In the genomic region with DNA sequence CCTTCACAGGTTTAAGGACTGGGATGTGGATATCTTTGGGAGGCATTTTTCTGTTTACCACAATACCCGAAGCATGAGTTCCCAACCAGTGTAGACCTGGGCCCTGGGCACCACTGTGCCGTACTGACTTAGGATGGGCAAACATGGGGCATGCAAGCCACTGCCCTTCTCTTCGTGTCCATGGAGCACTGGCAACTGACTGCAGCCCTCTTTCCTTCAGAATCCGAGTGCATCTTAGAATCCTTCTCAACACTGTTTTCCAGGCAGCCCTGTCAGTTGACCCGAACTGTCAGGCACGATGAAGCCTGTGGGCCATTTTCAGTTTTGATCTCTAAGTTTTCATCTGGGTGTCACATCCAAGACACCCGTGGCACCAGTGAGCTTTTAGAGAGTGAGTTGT, we compare ENCODE assay signal across 7 cellular contexts. TPM values are rescaled to one million over a fixed set of nuclear protein-coding genes. Genes with fewer than 3 reads are reported as not detected.
"Had no signal": no experiment of that assay in that cellular context is flagged by ENCODE, and none has a peak within 500 bp of the region (broad histone marks: within the 10 kb centered on the region; RNA-seq: fewer than 3 reads in every experiment).

No MANE protein-coding gene starts in this region.

- DNase-seq: H9, HFFc6, IMR-90 had no signal

- H2AFZ ChIP-seq: GM23338 had no signal

- H3K4me3 ChIP-seq: GM23338, K562 had no signal

- ATAC-seq: GM23338, HCT116, K562 had no signal

- H3K4me2 ChIP-seq: GM23338 had no signal

RNA-seq across cellular contexts. Expression of a gene that starts 59.2 kb away (rescaled TPM):
- total RNA-seq: HFFc6, HT-29, IMR-90, K562 had no signal
- polyA plus RNA-seq: GM23338, IMR-90, K562 had no signal
